In the genomic region with DNA sequence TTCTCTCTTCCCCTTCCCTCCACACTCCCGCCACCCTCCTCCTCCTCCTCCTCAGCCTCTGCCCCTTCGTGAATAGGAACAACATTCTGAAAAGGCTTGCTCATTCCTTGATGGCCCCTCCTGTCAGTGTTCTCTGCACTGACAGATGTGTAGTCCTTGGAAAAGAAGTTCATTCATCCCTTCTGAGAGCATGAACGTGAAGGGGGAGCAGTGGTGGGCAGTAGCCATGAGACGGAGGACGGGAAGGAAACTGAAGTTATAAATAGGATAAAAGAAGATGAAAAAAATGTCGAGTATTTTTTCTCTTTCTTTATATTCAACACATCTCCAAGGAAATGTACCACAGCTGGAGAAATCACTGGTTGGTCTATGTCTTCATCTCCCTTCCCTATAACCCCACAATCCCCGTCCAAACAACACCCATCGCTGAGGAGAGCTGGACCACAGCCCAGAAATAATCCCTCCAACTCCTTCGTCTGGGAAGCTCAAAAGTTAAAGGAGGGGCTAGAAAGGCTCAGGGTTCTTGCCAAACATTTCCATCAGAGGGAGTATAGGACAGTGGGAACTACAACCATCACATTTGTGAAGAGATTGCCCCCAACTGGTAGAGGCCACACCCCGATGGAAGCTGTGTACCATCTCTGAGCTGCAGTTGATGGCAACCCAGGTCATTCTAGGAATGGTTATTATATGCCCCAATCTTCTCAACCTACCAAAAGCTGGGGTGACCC, we compare ENCODE assay signal across 1 cellular context.
TF ChIP-seq lines count a peak whose summit lies in the region.

No MANE protein-coding gene starts in this region.

TF ChIP-seq in GM23338, 12 proteins besides CTCF, POLR2A, EP300 and RAD21 (continued from another document):
- TF ChIP-seq, protein P1, sequence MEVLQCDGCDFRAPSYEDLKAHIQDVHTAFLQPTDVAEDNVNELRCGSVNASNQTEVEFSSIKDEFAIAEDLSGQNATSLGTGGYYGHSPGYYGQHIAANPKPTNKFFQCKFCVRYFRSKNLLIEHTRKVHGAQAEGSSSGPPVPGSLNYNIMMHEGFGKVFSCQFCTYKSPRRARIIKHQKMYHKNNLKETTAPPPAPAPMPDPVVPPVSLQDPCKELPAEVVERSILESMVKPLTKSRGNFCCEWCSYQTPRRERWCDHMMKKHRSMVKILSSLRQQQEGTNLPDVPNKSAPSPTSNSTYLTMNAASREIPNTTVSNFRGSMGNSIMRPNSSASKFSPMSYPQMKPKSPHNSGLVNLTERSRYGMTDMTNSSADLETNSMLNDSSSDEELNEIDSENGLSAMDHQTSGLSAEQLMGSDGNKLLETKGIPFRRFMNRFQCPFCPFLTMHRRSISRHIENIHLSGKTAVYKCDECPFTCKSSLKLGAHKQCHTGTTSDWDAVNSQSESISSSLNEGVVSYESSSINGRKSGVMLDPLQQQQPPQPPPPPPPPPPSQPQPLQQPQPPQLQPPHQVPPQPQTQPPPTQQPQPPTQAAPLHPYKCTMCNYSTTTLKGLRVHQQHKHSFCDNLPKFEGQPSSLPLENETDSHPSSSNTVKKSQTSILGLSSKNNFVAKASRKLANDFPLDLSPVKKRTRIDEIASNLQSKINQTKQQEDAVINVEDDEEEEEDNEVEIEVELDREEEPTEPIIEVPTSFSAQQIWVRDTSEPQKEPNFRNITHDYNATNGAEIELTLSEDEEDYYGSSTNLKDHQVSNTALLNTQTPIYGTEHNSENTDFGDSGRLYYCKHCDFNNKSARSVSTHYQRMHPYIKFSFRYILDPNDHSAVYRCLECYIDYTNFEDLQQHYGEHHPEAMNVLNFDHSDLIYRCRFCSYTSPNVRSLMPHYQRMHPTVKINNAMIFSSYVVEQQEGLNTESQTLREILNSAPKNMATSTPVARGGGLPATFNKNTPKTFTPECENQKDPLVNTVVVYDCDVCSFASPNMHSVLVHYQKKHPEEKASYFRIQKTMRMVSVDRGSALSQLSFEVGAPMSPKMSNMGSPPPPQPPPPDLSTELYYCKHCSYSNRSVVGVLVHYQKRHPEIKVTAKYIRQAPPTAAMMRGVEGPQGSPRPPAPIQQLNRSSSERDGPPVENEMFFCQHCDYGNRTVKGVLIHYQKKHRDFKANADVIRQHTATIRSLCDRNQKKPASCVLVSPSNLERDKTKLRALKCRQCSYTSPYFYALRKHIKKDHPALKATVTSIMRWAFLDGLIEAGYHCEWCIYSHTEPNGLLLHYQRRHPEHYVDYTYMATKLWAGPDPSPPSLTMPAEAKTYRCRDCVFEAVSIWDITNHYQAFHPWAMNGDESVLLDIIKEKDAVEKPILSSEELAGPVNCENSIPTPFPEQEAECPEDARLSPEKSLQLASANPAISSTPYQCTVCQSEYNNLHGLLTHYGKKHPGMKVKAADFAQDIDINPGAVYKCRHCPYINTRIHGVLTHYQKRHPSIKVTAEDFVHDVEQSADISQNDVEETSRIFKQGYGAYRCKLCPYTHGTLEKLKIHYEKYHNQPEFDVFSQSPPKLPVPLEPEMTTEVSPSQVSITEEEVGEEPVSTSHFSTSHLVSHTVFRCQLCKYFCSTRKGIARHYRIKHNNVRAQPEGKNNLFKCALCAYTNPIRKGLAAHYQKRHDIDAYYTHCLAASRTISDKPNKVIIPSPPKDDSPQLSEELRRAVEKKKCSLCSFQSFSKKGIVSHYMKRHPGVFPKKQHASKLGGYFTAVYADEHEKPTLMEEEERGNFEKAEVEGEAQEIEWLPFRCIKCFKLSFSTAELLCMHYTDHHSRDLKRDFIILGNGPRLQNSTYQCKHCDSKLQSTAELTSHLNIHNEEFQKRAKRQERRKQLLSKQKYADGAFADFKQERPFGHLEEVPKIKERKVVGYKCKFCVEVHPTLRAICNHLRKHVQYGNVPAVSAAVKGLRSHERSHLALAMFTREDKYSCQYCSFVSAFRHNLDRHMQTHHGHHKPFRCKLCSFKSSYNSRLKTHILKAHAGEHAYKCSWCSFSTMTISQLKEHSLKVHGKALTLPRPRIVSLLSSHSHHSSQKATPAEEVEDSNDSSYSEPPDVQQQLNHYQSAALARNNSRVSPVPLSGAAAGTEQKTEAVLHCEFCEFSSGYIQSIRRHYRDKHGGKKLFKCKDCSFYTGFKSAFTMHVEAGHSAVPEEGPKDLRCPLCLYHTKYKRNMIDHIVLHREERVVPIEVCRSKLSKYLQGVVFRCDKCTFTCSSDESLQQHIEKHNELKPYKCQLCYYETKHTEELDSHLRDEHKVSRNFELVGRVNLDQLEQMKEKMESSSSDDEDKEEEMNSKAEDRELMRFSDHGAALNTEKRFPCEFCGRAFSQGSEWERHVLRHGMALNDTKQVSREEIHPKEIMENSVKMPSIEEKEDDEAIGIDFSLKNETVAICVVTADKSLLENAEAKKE (CRISPR knock-in tag; IDR thresholded peaks at IDR 0.05) = no peak
TF ChIP-seq in GM23338: peak in this region for 0.
